In genomic region chr7:65338346-65338745, GRCh38 we compare ENCODE assay signal across 29 cellular contexts. TPM values are rescaled to one million over a fixed set of nuclear protein-coding genes. Genes with fewer than 3 reads are reported as not detected.
DNase-seq lines count a peak whose midpoint lies in the region; ATAC-seq and TF ChIP-seq lines count a peak whose summit lies in the region.
"Had no signal": no experiment of that assay in that cellular context is flagged by ENCODE, and none has a peak within 500 bp of the region (broad histone marks: within the 10 kb centered on the region; RNA-seq: fewer than 3 reads in every experiment).

No MANE protein-coding gene starts in this region.

- no peak overlapping the region for H3K4me2 ChIP-seq in H9 (ENCODE audit: insufficient read depth, insufficient read length, low read length)
- H3K4me2 ChIP-seq: KMS-11, neural progenitor cell had no signal

- H2BK20ac ChIP-seq in H9 (ENCODE audit: low read depth, low read length, poor library complexity, severe bottlenecking) = no peak overlapping the region

- H2AFZ ChIP-seq in H9 (ENCODE audit: low read length) = no peak overlapping the region
- H2AFZ ChIP-seq: neural progenitor cell had no signal

- no peaks in the 10 kb centered on the region for H3K27me3 ChIP-seq in H9 (ENCODE audit: insufficient read depth, low read length)
- H3K27me3 ChIP-seq: breast epithelium, neural progenitor cell, suprapubic skin had no signal

- H3K4me1 Mint-ChIP-seq in H9 = no peaks in the 10 kb centered on the region
- H3K4me1 Mint-ChIP-seq in naive B cell = peaks cover 15 to 33% (median 23%) of the 10 kb centered on the region in 3 donors
- H3K4me1 Mint-ChIP-seq: CD8-positive, alpha-beta memory T cell; neural progenitor cell had no signal

- no peak overlapping the region for H3K56ac ChIP-seq in H9 (ENCODE audit: insufficient read length, low read depth, low read length)

- peaks cover 5 to 10% (median 9%) of the 10 kb centered on the region in 3 experiments; a peak in 6 of 7 replicates for H3K36me3 Mint-ChIP-seq in H9 (ENCODE audit: insufficient read depth in 1 of 3, low read depth in 3 of 3)
- H3K36me3 Mint-ChIP-seq in naive B cell = peaks cover 0 to 3% of the 10 kb centered on the region in 2 donors

- no peaks in the 10 kb centered on the region for H3K4me1 ChIP-seq in H9 (ENCODE audit: insufficient read depth, low read length)
- H3K4me1 ChIP-seq: breast epithelium, neural progenitor cell, prostate gland, suprapubic skin had no signal

- no peak overlapping the region for H3K27ac ChIP-seq in H9 (ENCODE audit: insufficient read length, low read depth, low read length)
- H3K27ac ChIP-seq: breast epithelium, KMS-11, neural progenitor cell, prostate gland, skin epidermis, suprapubic skin, WERI-Rb-1 had no signal

- no CpG with 5 or more reads among the region's 2 CpGs for WGBS in H9 (ENCODE audit: extremely low coverage, insufficient read length, low lambda C conversion rate)

- no peak overlapping the region for H3T11ph ChIP-seq in H9 (ENCODE audit: low read length)

- H3K79me2 ChIP-seq in H9 (ENCODE audit: insufficient read depth, low read length) = no peaks in the 10 kb centered on the region

- H3K4me3 Mint-ChIP-seq in H9 = no peak overlapping the region
- H3K4me3 Mint-ChIP-seq in naive B cell = peak overlapping the region in 7 of 8 donors; percentile 19 to 76 (median 45)
- H3K4me3 Mint-ChIP-seq: activated CD8-positive, alpha-beta T cell treated with anti-CD3 and anti-CD28 coated beads for 36 hours; activated T-helper 1 cell treated with anti-CD3 and anti-CD28 coated beads, Interleukin-12 subunit alpha, Interleukin-12 subunit beta, Interleukin-2, Interleukin-4 antibody, amounts not matched to agents 30 ng/mL and 10 ng/mL and 1 ng/mL, durations not matched to agents 14 hours and 24 hours and 36 hours; CD8-positive, alpha-beta memory T cell; dendritic cell treated with granulocyte-macrophage colony-stimulating factor and Interleukin-4, amounts not matched to agents 40 ng/mL and 50 ng/mL, for 4 days; neural progenitor cell had no signal

- H2AK5ac ChIP-seq in H9 (ENCODE audit: insufficient read length, low read length) = no peak overlapping the region

- H3K23ac ChIP-seq in H9 (ENCODE audit: insufficient read length, low read depth, low read length) = no peak overlapping the region

- no peak overlapping the region for H2BK15ac ChIP-seq in H9 (ENCODE audit: low read depth, low read length)

- H3K9me3 ChIP-seq in H9 (ENCODE audit: control insufficient read depth, low read depth, low read length) = no peaks in the 10 kb centered on the region
- H3K9me3 ChIP-seq: breast epithelium, prostate gland, suprapubic skin had no signal

- no peaks in the 10 kb centered on the region for H3K27me3 Mint-ChIP-seq in H9 (ENCODE audit: low read depth)
- no peaks in the 10 kb centered on the region for H3K27me3 Mint-ChIP-seq in naive B cell
- H3K27me3 Mint-ChIP-seq: dendritic cell treated with granulocyte-macrophage colony-stimulating factor and Interleukin-4, amounts not matched to agents 40 ng/mL and 50 ng/mL, for 4 days had no signal

- H3K4ac ChIP-seq in H9 (ENCODE audit: low read depth, low read length) = no peak overlapping the region

- H3K27ac Mint-ChIP-seq in H9 (no peak overlapping the region; a peak in 1 of 7 replicates), naive B cell (peak overlapping the region; percentile 16 to 89 (median 68))
- H3K27ac Mint-ChIP-seq: activated CD8-positive, alpha-beta T cell treated with anti-CD3 and anti-CD28 coated beads for 36 hours; activated T-helper 1 cell treated with anti-CD3 and anti-CD28 coated beads, Interleukin-12 subunit alpha, Interleukin-12 subunit beta, Interleukin-2, Interleukin-4 antibody, amounts not matched to agents 30 ng/mL and 10 ng/mL and 1 ng/mL, durations not matched to agents 14 hours and 24 hours and 36 hours; dendritic cell treated with granulocyte-macrophage colony-stimulating factor and Interleukin-4, amounts not matched to agents 40 ng/mL and 50 ng/mL, for 4 days; neural progenitor cell had no signal

- H4K5ac ChIP-seq in H9 (ENCODE audit: insufficient read length, low read depth, low read length) = no peak overlapping the region

- H4K91ac ChIP-seq in H9 (ENCODE audit: insufficient read length, low read depth, low read length) = no peak overlapping the region

- DNase-seq in H9 (no peak), naive B cell (peak; percentile 40), HPDE6-E6E7 (ENCODE audit: extremely low spot score) (no peak), NCI-H345 treated with DMSO at 0.1 percent for 48 hours (lab: John Stamatoyannopoulos, UW; ENCODE audit: unreplicated experiment) (no peak), HuH-7 (ENCODE audit: low spot score) (no peak)
- DNase-seq in activated effector memory CD4-positive, alpha-beta T cell treated with Interleukin-2 at 50 U/mL for 16 hours = no peak
- DNase-seq: activated CD8-positive, alpha-beta T cell treated with anti-CD3 and anti-CD28 coated beads for 36 hours; CD8-positive, alpha-beta memory T cell; DMS79 treated with DMSO at 0.1 percent for 48 hours; foreskin fibroblast; midbrain; NCI-H1092; NCI-H2081; NCI-H524; SHP77 treated with DMSO at 0.1 percent for 48 hours; stimulated activated CD4-positive, alpha-beta T cell treated with anti-CD3 and anti-CD28 coated beads, Interleukin-4, amount 100 ng/mL, for 24 hours; T-helper 1 cell; WERI-Rb-1 had no signal

- H3K9me3 Mint-ChIP-seq in H9 (no peaks in the 10 kb centered on the region; a peak in 1 of 5 replicates), naive B cell (peaks cover 0 to 16% (median 3%) of the 10 kb centered on the region in 7 donors)
- H3K9me3 Mint-ChIP-seq: activated CD8-positive, alpha-beta T cell treated with anti-CD3 and anti-CD28 coated beads for 36 hours; dendritic cell treated with granulocyte-macrophage colony-stimulating factor and Interleukin-4, amounts not matched to agents 40 ng/mL and 50 ng/mL, for 4 days; neural progenitor cell had no signal

- peak overlapping the region; percentile 55 for H4K8ac ChIP-seq in H9 (replicated peaks; ENCODE audit: insufficient read length, low read depth, low read length)

- no peak overlapping the region for H2BK5ac ChIP-seq in H9 (ENCODE audit: insufficient read length, low read length)

- H3K18ac ChIP-seq in H9 (ENCODE audit: insufficient read length, low read depth, low read length) = no peak overlapping the region

- ATAC-seq in GM18870 (IDR thresholded peaks at IDR 0.05; ENCODE audit: unreplicated experiment) = peak; percentile 71
- ATAC-seq in HG03469 (IDR thresholded peaks at IDR 0.05; ENCODE audit: unreplicated experiment) = peak; percentile 79
- peak; percentile 96 to 97 for ATAC-seq in naive B cell (ENCODE audit: low read depth in 2 of 2)
- ATAC-seq: activated CD8-positive, alpha-beta T cell treated with anti-CD3 and anti-CD28 coated beads for 36 hours; HCT116 had no signal

- H3K14ac ChIP-seq in H9 (ENCODE audit: insufficient read depth, low read length) = no peak overlapping the region

- H3K9ac ChIP-seq in H9 (ENCODE audit: extremely low read depth, insufficient read length, low read length) = no peak overlapping the region
- H3K9ac ChIP-seq: KMS-11, neural progenitor cell had no signal

- H3K23me2 ChIP-seq in H9 (ENCODE audit: insufficient read length, low read depth, low read length, poor library complexity, severe bottlenecking) = no peaks in the 10 kb centered on the region

- no peak overlapping the region for H2BK120ac ChIP-seq in H9 (ENCODE audit: low read depth, low read length, poor library complexity, severe bottlenecking)

- H2BK12ac ChIP-seq in H9 (ENCODE audit: insufficient read length, low read depth, low read length) = no peak overlapping the region

- H4K20me1 ChIP-seq in H9 (ENCODE audit: control insufficient read depth, insufficient read depth, insufficient read length) = no peaks in the 10 kb centered on the region

- no peaks in the 10 kb centered on the region for H3K79me1 ChIP-seq in H9 (ENCODE audit: insufficient read depth, low read depth, low read length, poor library complexity, severe bottlenecking)

- TF ChIP-seq CTCF in H9 (conservative IDR thresholded peaks at IDR 0.05) = no peak

RNA-seq across cellular contexts. Expression of gene ZNF92, which starts 35.3 kb away (rescaled TPM):
- total RNA-seq in H9 (2021) = 29.8 and 32.4 TPM in 2 replicates
- 10 to 100 TPM; 45.2 to 82.6 (median 74.5) TPM for polyA plus RNA-seq in naive B cell (ENCODE audit: low read depth in 6 of 6)

Comparison
In these comparisons a context has a peak if more than half of its experiments do, and no peak if none do; other contexts are left out.
1. H3K27ac Mint-ChIP-seq: peak in naive B cell (6 of 6); none in H9 (0 of 3).
2. H3K4me3 Mint-ChIP-seq: peak in naive B cell (7 of 8); none in H9 (0 of 2).
3. Peak in every context shown above with its lines, with median percentiles within 50 percentile points of each other: ATAC-seq.